ENCODE assay signal across 1 cellular context in genomic region chr17:42675984-42676423, GRCh38.
TF ChIP-seq lines count a peak whose summit lies in the region.

No MANE protein-coding gene starts in this region.

TF ChIP-seq in GM12878, 131 proteins besides CTCF, POLR2A, EP300 and RAD21:
- TF ChIP-seq STAT1 (conservative IDR thresholded peaks at IDR 0.05) (no peak), POU2F2 (IDR thresholded peaks at IDR 0.05; ENCODE audit: borderline replicate concordance, low read depth, low read length) (no peak), MAX (IDR thresholded peaks at IDR 0.05; ENCODE audit: low read depth, low read length) (0 out of 2 replicates have a peak, but pooled peaks have one; percentile 28), ZNF592 (IDR thresholded peaks at IDR 0.05) (no peak), REST (IDR thresholded peaks at IDR 0.05; ENCODE audit: low read depth, low read length) (peak; percentile 61; the same call in 1 of the 2 replicates), EED (IDR thresholded peaks at IDR 0.05; ENCODE audit: low read depth) (peak; percentile 45), MXI1 (IDR thresholded peaks at IDR 0.05; ENCODE audit: low read depth, low read length) (peak; percentile 45; the same call in 1 of the 2 replicates), BHLHE40 (IDR thresholded peaks at IDR 0.05; ENCODE audit: borderline replicate concordance in 1 of 2, low read depth in 2 of 2, low read length in 1 of 2) (peak in 1 of 2 experiments; percentile 37; a peak in 1 of 4 replicates), NFXL1 (IDR thresholded peaks at IDR 0.05; ENCODE audit: borderline replicate concordance) (0 out of 2 replicates have a peak, but pooled peaks have one; percentile 52), BACH1 (IDR thresholded peaks at IDR 0.05; ENCODE audit: borderline replicate concordance) (0 out of 2 replicates have a peak, but pooled peaks have one; percentile 16), IKZF1 (conservative IDR thresholded peaks at IDR 0.05) (peak; percentile 37; the same call in 1 of the 2 replicates), GATAD2B (conservative IDR thresholded peaks at IDR 0.05; ENCODE audit: low read depth) (peak; percentile 63; the same call in 1 of the 2 replicates), ZZZ3 (IDR thresholded peaks at IDR 0.05; ENCODE audit: control insufficient read depth, insufficient read length, low read depth) (no peak), NRF1 (conservative IDR thresholded peaks at IDR 0.05; ENCODE audit: low read depth, low read length) (no peak)
